Comparison of ENCODE assay signal across 14 cellular contexts in the genomic region with DNA sequence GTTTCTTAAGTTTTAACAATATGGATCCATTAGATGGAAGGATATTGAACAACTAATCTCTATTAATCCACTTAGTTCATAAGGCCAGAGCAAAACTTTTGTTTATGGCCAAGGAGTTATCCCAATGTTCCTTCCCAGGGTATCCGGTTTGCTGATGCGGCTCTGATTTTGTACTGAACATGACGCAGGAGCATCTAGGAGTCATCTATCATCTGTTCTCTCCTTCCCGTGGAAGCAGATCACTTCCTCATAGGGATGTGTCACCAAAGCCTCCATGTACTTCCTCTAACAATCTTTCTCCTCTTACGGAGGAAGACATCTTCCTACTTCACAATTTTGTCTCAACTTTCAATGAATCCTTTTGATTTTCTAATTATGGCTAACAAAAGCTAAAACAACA.
A peak's percentile ranks its signal among the peaks of the same experiment; 100 is the strongest.
DNase-seq lines count a peak whose midpoint lies in the region; ATAC-seq and TF ChIP-seq lines count a peak whose summit lies in the region.
"Had no signal": no experiment of that assay in that cellular context is flagged by ENCODE, and none has a peak within 500 bp of the region (broad histone marks: within the 10 kb centered on the region; RNA-seq: fewer than 3 reads in every experiment).

No MANE protein-coding gene starts in this region.

- no peak for TF ChIP-seq POLR2A in upper lobe of left lung (IDR thresholded peaks at IDR 0.05)

- no peak for TF ChIP-seq CTCF in lower lobe of right lung (IDR thresholded peaks at IDR 0.05)
- TF ChIP-seq CTCF in upper lobe of left lung (IDR thresholded peaks at IDR 0.05), result no peak

- no peak overlapping the region for H3K4me3 ChIP-seq in lower lobe of right lung
- H3K4me3 ChIP-seq in upper lobe of left lung, result no peak overlapping the region
- H3K4me3 ChIP-seq: K562 had no signal

- TF ChIP-seq EP300 in upper lobe of left lung (IDR thresholded peaks at IDR 0.05), result peak in 3 of 4 donors; percentile 69 to 91 (median 88)

- H3K36me3 ChIP-seq in lower lobe of right lung (no peaks in the 10 kb centered on the region), upper lobe of left lung (peaks cover 0 to 5% (median 0%) of the 10 kb centered on the region in 4 donors)

- H3K4me1 ChIP-seq in lower lobe of right lung, result peaks cover 33% of the 10 kb centered on the region
- H3K4me1 ChIP-seq in upper lobe of left lung, result peaks cover 22 to 30% (median 27%) of the 10 kb centered on the region in 4 donors

- DNase-seq in NCI-H82 (lab: John Stamatoyannopoulos, UW) (peak; percentile 6), NCI-H82 treated with DMSO at 0.1 percent for 48 hours (lab: John Stamatoyannopoulos, UW; ENCODE audit: unreplicated experiment) (no peak), dermis microvascular lymphatic vessel endothelial cell (ENCODE audit: low read depth in 2 of 2) (peak; percentile 58 to 93), lower lobe of right lung (no peak), upper lobe of left lung (peak in 1 of 2 donors; percentile 36)
- no peak for DNase-seq in activated T-cell treated with anti-CD3 and anti-CD28 coated beads, Interleukin-2, amount 50 U/mL, for 1 hour
- DNase-seq: activated CD8-positive, alpha-beta memory T cell treated with anti-CD3 and anti-CD28 coated beads, Interleukin-2, amount 50 U/mL, for 4 hours; stimulated activated CD4-positive, alpha-beta T cell treated with anti-CD3 and anti-CD28 coated beads, Interleukin-2, amount 100 ng/mL, for 24 hours; stimulated activated naive CD4-positive, alpha-beta T cell treated with Interleukin-2 at 50 U/mL for 16 hours; T-helper 9 cell had no signal

- peak overlapping the region; percentile 72 for H3K27ac ChIP-seq in lower lobe of right lung
- H3K27ac ChIP-seq in upper lobe of left lung, result peak overlapping the region; percentile 53 to 86 (median 73)
- H3K27ac ChIP-seq: 22Rv1 had no signal

- peak; percentile 58 to 60 for ATAC-seq in lower lobe of right lung
- peak; percentile 62 to 82 for ATAC-seq in upper lobe of left lung (ENCODE audit: low FRiP score in 2 of 2)
- ATAC-seq in HG02610 (IDR thresholded peaks at IDR 0.05; ENCODE audit: unreplicated experiment), result no peak
- ATAC-seq in HG03460 (IDR thresholded peaks at IDR 0.05; ENCODE audit: unreplicated experiment), result no peak
- ATAC-seq: K562 had no signal

- H3K9me3 ChIP-seq in lower lobe of right lung (no peaks in the 10 kb centered on the region), upper lobe of left lung (no peaks in the 10 kb centered on the region)

- intact Hi-C loops in lower lobe of right lung (cut with DNase I), result no loop called here

- 40 to 55% methylated on average over 5 of the region's 5 CpGs for WGBS in upper lobe of left lung, 2 donors

- H3K27me3 ChIP-seq in lower lobe of right lung (ENCODE audit: low read depth), result no peaks in the 10 kb centered on the region
- H3K27me3 ChIP-seq in upper lobe of left lung, result no peaks in the 10 kb centered on the region

Comparison
In these comparisons a context has a peak if more than half of its experiments do, and no peak if none do; other contexts are left out.
1. DNase-seq: peak in NCI-H82 (single experiment) and dermis microvascular lymphatic vessel endothelial cell (2 of 2); none in NCI-H82 treated with DMSO at 0.1 percent for 48 hours (single experiment), lower lobe of right lung (single experiment) and activated T-cell treated with anti-CD3 and anti-CD28 coated beads, Interleukin-2, amount 50 U/mL, for 1 hour (single experiment).
2. ATAC-seq: peak in lower lobe of right lung (2 of 2) and upper lobe of left lung (2 of 2); none in HG02610 (single experiment) and HG03460 (single experiment).